In the genomic region with DNA sequence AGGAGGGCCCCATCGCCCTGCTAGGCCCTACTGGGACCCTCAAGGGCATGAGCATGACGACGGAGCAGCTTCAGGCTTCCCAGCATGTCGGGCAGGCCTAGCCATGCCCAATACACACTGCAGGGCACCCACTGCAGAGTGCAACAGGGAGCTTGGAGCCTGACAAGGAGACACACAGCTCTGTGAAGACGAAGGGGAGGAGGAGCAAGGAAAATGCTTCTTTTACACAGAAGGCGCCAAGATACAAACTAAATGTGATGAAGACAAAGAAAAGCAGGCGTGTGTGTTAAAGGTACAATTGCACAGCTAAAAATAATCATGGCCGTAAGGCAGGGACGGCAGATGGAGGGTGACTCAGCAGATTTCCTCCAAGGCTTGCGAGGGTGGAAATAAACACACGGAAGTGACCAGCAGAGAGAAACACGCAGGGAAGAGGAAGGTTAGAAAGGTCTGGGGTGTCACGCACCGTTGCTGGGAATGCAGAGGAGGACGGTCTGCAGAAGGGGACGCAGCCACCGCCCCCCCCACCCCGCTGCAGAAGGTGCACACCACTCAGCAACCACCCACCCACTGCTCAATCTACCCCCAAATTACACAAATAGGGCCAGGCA, we compare ENCODE assay signal across 8 cellular contexts.
DNase-seq lines count a peak whose midpoint lies in the region; ATAC-seq and TF ChIP-seq lines count a peak whose summit lies in the region.

No MANE protein-coding gene starts in this region.

- ATAC-seq in activated B cell treated with CpG ODN at 0.5 μM for 24 hours (ENCODE audit: low read depth) (peak; percentile 53), GM18858 (IDR thresholded peaks at IDR 0.05; ENCODE audit: unreplicated experiment) (no peak), GM21515 (IDR thresholded peaks at IDR 0.05; ENCODE audit: unreplicated experiment) (no peak)

- H3K27ac Mint-ChIP-seq in activated B cell treated with CpG ODN at 0.5 μM for 24 hours = peak overlapping the region; percentile 8

- DNase-seq in Caki2 (ENCODE audit: low read depth) = peak; percentile 69
- DNase-seq in activated B cell treated with CpG ODN at 0.5 μM for 24 hours = no peak
- peak; percentile 85 to 91 for DNase-seq in foreskin fibroblast
- peak; percentile 63 for DNase-seq in occipital lobe (lab: John Stamatoyannopoulos, UW)
- no peak for DNase-seq in NK-92 (lab: John Stamatoyannopoulos, UW; ENCODE audit: unreplicated experiment)

- no peak overlapping the region for H3K4me3 ChIP-seq in foreskin fibroblast (ENCODE audit: low read depth in 1 of 2, low read length in 2 of 2)

- TF ChIP-seq CTCF in activated B cell treated with CpG ODN at 0.5 μM for 24 hours (IDR thresholded peaks at IDR 0.05) (no peak), foreskin fibroblast (IDR thresholded peaks at IDR 0.05; ENCODE audit: low read depth, low read length) (no peak)

- peaks cover 29% of the 10 kb centered on the region for H3K36me3 Mint-ChIP-seq in activated B cell treated with CpG ODN at 0.5 μM for 24 hours (ENCODE audit: low read depth)

- no peak for TF ChIP-seq RAD21 in Ishikawa (IDR thresholded peaks at IDR 0.05; ENCODE audit: low read depth)

- intact Hi-C loops in activated B cell treated with CpG ODN at 0.5 μM for 24 hours (cut with micrococcal nuclease) = loop anchor here (5.0 kb wide), 1 partner anchor 36 kb away; no protein-coding TSS in a partner anchor

- peak overlapping the region; percentile 2 for H3K4me3 Mint-ChIP-seq in activated B cell treated with CpG ODN at 0.5 μM for 24 hours

- POLR2A ChIA-PET in activated B cell treated with CpG ODN at 0.5 μM for 24 hours (lab: Charles Lee) = interaction anchor here (0.7 kb wide), 1 partner anchor 10 kb away, joined by 3 read pairs; no protein-coding TSS in a partner anchor

- no peaks in the 10 kb centered on the region for H3K9me3 Mint-ChIP-seq in activated B cell treated with CpG ODN at 0.5 μM for 24 hours

- TF ChIP-seq EP300 in Ishikawa (IDR thresholded peaks at IDR 0.05; ENCODE audit: borderline replicate concordance) = no peak

- in situ Hi-C loops in Caki2 (cut with HindIII; ENCODE audit: low pct_unique_long_range_greater_than_20kb, low sequenced_read_pairs) = no loop called here

- CTCF ChIA-PET in activated B cell treated with CpG ODN at 0.5 μM for 24 hours (lab: Charles Lee) = no interaction called here

- H3K27me3 Mint-ChIP-seq in activated B cell treated with CpG ODN at 0.5 μM for 24 hours = no peaks in the 10 kb centered on the region

- peaks cover 75% of the 10 kb centered on the region for H3K4me1 Mint-ChIP-seq in activated B cell treated with CpG ODN at 0.5 μM for 24 hours

TF ChIP-seq in Ishikawa, 13 proteins besides CTCF, POLR2A, EP300 and RAD21:
- TF ChIP-seq EGR1 (IDR thresholded peaks at IDR 0.05) = no peak
- TF ChIP-seq, protein P1, sequence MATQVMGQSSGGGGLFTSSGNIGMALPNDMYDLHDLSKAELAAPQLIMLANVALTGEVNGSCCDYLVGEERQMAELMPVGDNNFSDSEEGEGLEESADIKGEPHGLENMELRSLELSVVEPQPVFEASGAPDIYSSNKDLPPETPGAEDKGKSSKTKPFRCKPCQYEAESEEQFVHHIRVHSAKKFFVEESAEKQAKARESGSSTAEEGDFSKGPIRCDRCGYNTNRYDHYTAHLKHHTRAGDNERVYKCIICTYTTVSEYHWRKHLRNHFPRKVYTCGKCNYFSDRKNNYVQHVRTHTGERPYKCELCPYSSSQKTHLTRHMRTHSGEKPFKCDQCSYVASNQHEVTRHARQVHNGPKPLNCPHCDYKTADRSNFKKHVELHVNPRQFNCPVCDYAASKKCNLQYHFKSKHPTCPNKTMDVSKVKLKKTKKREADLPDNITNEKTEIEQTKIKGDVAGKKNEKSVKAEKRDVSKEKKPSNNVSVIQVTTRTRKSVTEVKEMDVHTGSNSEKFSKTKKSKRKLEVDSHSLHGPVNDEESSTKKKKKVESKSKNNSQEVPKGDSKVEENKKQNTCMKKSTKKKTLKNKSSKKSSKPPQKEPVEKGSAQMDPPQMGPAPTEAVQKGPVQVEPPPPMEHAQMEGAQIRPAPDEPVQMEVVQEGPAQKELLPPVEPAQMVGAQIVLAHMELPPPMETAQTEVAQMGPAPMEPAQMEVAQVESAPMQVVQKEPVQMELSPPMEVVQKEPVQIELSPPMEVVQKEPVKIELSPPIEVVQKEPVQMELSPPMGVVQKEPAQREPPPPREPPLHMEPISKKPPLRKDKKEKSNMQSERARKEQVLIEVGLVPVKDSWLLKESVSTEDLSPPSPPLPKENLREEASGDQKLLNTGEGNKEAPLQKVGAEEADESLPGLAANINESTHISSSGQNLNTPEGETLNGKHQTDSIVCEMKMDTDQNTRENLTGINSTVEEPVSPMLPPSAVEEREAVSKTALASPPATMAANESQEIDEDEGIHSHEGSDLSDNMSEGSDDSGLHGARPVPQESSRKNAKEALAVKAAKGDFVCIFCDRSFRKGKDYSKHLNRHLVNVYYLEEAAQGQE (IDR thresholded peaks at IDR 0.05; ENCODE audit: low read depth) = no peak
- TF ChIP-seq TAF1 (IDR thresholded peaks at IDR 0.05; ENCODE audit: low read depth) = no peak
- TF ChIP-seq, protein P2, sequence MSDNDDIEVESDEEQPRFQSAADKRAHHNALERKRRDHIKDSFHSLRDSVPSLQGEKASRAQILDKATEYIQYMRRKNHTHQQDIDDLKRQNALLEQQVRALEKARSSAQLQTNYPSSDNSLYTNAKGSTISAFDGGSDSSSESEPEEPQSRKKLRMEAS (IDR thresholded peaks at IDR 0.05) = no peak
- 0 out of 2 replicates have a peak, but pooled peaks have one; percentile 22 for TF ChIP-seq YY1 (IDR thresholded peaks at IDR 0.05; ENCODE audit: low read depth)
- TF ChIP-seq NFIC (IDR thresholded peaks at IDR 0.05) = no peak

Comparison
In these comparisons a context has a peak if more than half of its experiments do, and no peak if none do; other contexts are left out.
1. DNase-seq: peak in Caki2 (single experiment), foreskin fibroblast (2 of 2) and occipital lobe (single experiment); none in activated B cell treated with CpG ODN at 0.5 μM for 24 hours (single experiment) and NK-92 (single experiment).